Comparison of ENCODE assay signal across 22 cellular contexts in genomic region chr11:119501777-119502405, GRCh38.
"Had no signal": no experiment of that assay in that cellular context is flagged by ENCODE, and none has a peak within 500 bp of the region (broad histone marks: within the 10 kb centered on the region; RNA-seq: fewer than 3 reads in every experiment).

No MANE protein-coding gene starts in this region.

- H3K27ac Mint-ChIP-seq: activated CD4-positive, alpha-beta memory T cell treated with anti-CD3 and anti-CD28 coated beads, Interleukin-2, amount 10 ng/mL, durations not matched to agents 7 days and 5 days; activated naive CD8-positive, alpha-beta T cell treated with anti-CD3 and anti-CD28 coated beads, Interleukin-2, amount 50 U/mL, for 24 hours; naive thymus-derived CD4-positive, alpha-beta T cell; T-helper 1 cell treated with Interleukin-12 subunit alpha and Interleukin-12 subunit beta and Interleukin-4 antibody, amounts not matched to agents 30 μg/mL and 1 μg/mL, for 36 hours had no signal

- H3K4me3 ChIP-seq: cardiac muscle cell, left lung, lung, pancreas, psoas muscle, right atrium auricular region, upper lobe of left lung had no signal

- H3K9me3 ChIP-seq: left lung, neutrophil, pancreas, psoas muscle, right atrium auricular region, upper lobe of left lung had no signal

- H3K36me3 Mint-ChIP-seq: naive thymus-derived CD4-positive, alpha-beta T cell had no signal

- H3K4me1 ChIP-seq: left lung, pancreas, psoas muscle, right atrium auricular region, upper lobe of left lung had no signal

- H3K27me3 ChIP-seq: pancreas, right atrium auricular region, upper lobe of left lung had no signal

- H3K4me3 Mint-ChIP-seq: activated CD4-positive, alpha-beta memory T cell treated with anti-CD3 and anti-CD28 coated beads, Interleukin-2, amount 10 ng/mL, durations not matched to agents 7 days and 5 days; activated naive CD8-positive, alpha-beta T cell treated with anti-CD3 and anti-CD28 coated beads, Interleukin-2, amount 50 U/mL, for 24 hours; naive thymus-derived CD4-positive, alpha-beta T cell; T-helper 1 cell treated with Interleukin-12 subunit alpha and Interleukin-12 subunit beta and Interleukin-4 antibody, amounts not matched to agents 30 μg/mL and 1 μg/mL, for 36 hours had no signal

- H3K9me3 Mint-ChIP-seq: activated CD4-positive, alpha-beta memory T cell treated with anti-CD3 and anti-CD28 coated beads, Interleukin-2, amount 10 ng/mL, durations not matched to agents 7 days and 5 days; activated naive CD8-positive, alpha-beta T cell treated with anti-CD3 and anti-CD28 coated beads, Interleukin-2, amount 50 U/mL, for 24 hours; T-helper 1 cell treated with Interleukin-12 subunit alpha and Interleukin-12 subunit beta and Interleukin-4 antibody, amounts not matched to agents 30 μg/mL and 1 μg/mL, for 36 hours had no signal

- H3K4me1 Mint-ChIP-seq: activated CD4-positive, alpha-beta memory T cell treated with anti-CD3 and anti-CD28 coated beads, Interleukin-2, amount 10 ng/mL, durations not matched to agents 7 days and 5 days; activated naive CD8-positive, alpha-beta T cell treated with anti-CD3 and anti-CD28 coated beads, Interleukin-2, amount 50 U/mL, for 24 hours; naive thymus-derived CD4-positive, alpha-beta T cell had no signal

- H3K36me3 ChIP-seq: cardiac muscle cell, left lung, neutrophil, pancreas, right atrium auricular region, upper lobe of left lung had no signal

- H3K27ac ChIP-seq: cardiac muscle cell, left lung, neutrophil, pancreas, psoas muscle, right atrium auricular region, upper lobe of left lung had no signal

- FAIRE-seq: endometrium, pancreas had no signal

- DNase-seq: activated CD4-positive, alpha-beta memory T cell treated with anti-CD3 and anti-CD28 coated beads, Interleukin-2, amount 10 ng/mL, durations not matched to agents 7 days and 5 days; activated CD4-positive, alpha-beta T cell treated with anti-CD3 and anti-CD28 coated beads for 48 hours; activated CD4-positive, CD25-positive, alpha-beta regulatory T cell; activated gamma-delta T cell; activated naive CD4-positive, alpha-beta T cell treated with anti-CD3 and anti-CD28 coated beads, Interleukin-2, amount 50 U/mL, for 16 hours; activated naive CD8-positive, alpha-beta T cell treated with anti-CD3 and anti-CD28 coated beads, Interleukin-2, amount 50 U/mL, for 24 hours; cortex of kidney; foreskin fibroblast; kidney glomerular epithelial cell; left lung; naive thymus-derived CD4-positive, alpha-beta T cell; pancreas; psoas muscle; stimulated activated CD4-positive, alpha-beta T cell treated with anti-CD3 and anti-CD28 coated beads, Interleukin-4, amount 100 ng/mL, for 24 hours; stimulated activated naive CD4-positive, alpha-beta T cell treated with Interleukin-2 at 50 U/mL for 16 hours; upper lobe of left lung had no signal
